Comparison of ENCODE assay signal across 3 cellular contexts in the genomic region with DNA sequence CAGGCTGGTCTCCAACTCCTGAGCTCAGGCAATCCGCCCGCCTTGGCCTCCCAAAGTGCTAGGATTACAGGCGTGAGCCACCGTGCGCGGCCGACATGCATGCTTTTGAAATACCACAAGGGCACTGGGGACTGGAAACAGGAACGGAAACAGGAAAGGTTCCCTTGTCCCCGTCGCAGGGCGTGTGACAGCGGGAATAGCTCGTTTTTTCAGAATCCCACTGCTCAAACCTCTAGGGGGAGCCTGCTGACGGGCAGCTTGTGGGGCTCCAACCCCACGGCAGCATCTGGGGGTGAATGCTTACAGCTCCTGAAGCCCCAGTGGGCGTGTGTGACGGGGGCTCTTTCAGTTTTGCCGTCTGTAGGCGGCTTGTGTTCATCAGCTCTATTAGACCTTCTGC.
TF ChIP-seq lines count a peak whose summit lies in the region.

No MANE protein-coding gene starts in this region.

TF ChIP-seq in GM12891, 5 proteins besides CTCF, POLR2A, EP300 and RAD21 (continued from another document):
- peak; percentile 51 for TF ChIP-seq SPI1 (IDR thresholded peaks at IDR 0.05; ENCODE audit: low read depth, low read length)
TF ChIP-seq in GM12891: peak in this region for 1.

TF ChIP-seq in SK-N-SH treated with all-trans-retinoic acid at 6 μM for 48 hours, 23 proteins besides CTCF, POLR2A, EP300 and RAD21 (continued from another document):
- no peak for TF ChIP-seq CSDC2 (CRISPR knock-in tag; IDR thresholded peaks at IDR 0.05)
- TF ChIP-seq CREB5 (CRISPR knock-in tag; IDR thresholded peaks at IDR 0.05; ENCODE audit: low read depth), result no peak
- TF ChIP-seq ZFP30 (CRISPR knock-in tag; IDR thresholded peaks at IDR 0.05), result no peak
- TF ChIP-seq PATZ1 (CRISPR knock-in tag; IDR thresholded peaks at IDR 0.05; ENCODE audit: borderline replicate concordance), result no peak
- no peak for TF ChIP-seq ESRRG (CRISPR knock-in tag; IDR thresholded peaks at IDR 0.05)
- TF ChIP-seq, protein P1, sequence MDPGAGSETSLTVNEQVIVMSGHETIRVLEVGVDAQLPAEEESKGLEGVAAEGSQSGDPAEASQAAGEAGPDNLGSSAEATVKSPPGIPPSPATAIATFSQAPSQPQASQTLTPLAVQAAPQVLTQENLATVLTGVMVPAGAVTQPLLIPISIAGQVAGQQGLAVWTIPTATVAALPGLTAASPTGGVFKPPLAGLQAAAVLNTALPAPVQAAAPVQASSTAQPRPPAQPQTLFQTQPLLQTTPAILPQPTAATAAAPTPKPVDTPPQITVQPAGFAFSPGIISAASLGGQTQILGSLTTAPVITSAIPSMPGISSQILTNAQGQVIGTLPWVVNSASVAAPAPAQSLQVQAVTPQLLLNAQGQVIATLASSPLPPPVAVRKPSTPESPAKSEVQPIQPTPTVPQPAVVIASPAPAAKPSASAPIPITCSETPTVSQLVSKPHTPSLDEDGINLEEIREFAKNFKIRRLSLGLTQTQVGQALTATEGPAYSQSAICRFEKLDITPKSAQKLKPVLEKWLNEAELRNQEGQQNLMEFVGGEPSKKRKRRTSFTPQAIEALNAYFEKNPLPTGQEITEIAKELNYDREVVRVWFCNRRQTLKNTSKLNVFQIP (CRISPR knock-in tag; IDR thresholded peaks at IDR 0.05; ENCODE audit: borderline replicate concordance, low read depth), result no peak
- TF ChIP-seq PPARA (CRISPR knock-in tag; IDR thresholded peaks at IDR 0.05; ENCODE audit: borderline replicate concordance), result no peak
- no peak for TF ChIP-seq BACH2 (CRISPR knock-in tag; IDR thresholded peaks at IDR 0.05; ENCODE audit: borderline replicate concordance)
- TF ChIP-seq ISL1 (CRISPR knock-in tag; IDR thresholded peaks at IDR 0.05), result no peak
- TF ChIP-seq, protein P2, sequence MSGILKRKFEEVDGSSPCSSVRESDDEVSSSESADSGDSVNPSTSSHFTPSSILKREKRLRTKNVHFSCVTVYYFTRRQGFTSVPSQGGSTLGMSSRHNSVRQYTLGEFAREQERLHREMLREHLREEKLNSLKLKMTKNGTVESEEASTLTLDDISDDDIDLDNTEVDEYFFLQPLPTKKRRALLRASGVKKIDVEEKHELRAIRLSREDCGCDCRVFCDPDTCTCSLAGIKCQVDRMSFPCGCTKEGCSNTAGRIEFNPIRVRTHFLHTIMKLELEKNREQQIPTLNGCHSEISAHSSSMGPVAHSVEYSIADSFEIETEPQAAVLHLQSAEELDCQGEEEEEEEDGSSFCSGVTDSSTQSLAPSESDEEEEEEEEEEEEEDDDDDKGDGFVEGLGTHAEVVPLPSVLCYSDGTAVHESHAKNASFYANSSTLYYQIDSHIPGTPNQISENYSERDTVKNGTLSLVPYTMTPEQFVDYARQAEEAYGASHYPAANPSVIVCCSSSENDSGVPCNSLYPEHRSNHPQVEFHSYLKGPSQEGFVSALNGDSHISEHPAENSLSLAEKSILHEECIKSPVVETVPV (CRISPR knock-in tag; IDR thresholded peaks at IDR 0.05), result no peak
- TF ChIP-seq GLIS3 (CRISPR knock-in tag; IDR thresholded peaks at IDR 0.05), result no peak
- no peak for TF ChIP-seq ZNF565 (CRISPR knock-in tag; conservative IDR thresholded peaks at IDR 0.05; ENCODE audit: low read depth)

TF ChIP-seq in K562, 482 proteins besides CTCF, POLR2A, EP300 and RAD21:
- no peak for TF ChIP-seq MTA1 (IDR thresholded peaks at IDR 0.05; ENCODE audit: borderline replicate concordance)
- TF ChIP-seq, protein P3, sequence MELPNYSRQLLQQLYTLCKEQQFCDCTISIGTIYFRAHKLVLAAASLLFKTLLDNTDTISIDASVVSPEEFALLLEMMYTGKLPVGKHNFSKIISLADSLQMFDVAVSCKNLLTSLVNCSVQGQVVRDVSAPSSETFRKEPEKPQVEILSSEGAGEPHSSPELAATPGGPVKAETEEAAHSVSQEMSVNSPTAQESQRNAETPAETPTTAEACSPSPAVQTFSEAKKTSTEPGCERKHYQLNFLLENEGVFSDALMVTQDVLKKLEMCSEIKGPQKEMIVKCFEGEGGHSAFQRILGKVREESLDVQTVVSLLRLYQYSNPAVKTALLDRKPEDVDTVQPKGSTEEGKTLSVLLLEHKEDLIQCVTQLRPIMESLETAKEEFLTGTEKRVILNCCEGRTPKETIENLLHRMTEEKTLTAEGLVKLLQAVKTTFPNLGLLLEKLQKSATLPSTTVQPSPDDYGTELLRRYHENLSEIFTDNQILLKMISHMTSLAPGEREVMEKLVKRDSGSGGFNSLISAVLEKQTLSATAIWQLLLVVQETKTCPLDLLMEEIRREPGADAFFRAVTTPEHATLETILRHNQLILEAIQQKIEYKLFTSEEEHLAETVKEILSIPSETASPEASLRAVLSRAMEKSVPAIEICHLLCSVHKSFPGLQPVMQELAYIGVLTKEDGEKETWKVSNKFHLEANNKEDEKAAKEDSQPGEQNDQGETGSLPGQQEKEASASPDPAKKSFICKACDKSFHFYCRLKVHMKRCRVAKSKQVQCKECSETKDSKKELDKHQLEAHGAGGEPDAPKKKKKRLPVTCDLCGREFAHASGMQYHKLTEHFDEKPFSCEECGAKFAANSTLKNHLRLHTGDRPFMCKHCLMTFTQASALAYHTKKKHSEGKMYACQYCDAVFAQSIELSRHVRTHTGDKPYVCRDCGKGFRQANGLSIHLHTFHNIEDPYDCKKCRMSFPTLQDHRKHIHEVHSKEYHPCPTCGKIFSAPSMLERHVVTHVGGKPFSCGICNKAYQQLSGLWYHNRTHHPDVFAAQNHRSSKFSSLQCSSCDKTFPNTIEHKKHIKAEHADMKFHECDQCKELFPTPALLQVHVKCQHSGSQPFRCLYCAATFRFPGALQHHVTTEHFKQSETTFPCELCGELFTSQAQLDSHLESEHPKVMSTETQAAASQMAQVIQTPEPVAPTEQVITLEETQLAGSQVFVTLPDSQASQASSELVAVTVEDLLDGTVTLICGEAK (IDR thresholded peaks at IDR 0.05), result peak; percentile 41; the same call in 1 of the 2 replicates
- TF ChIP-seq, protein P3 (CRISPR knock-in tag; IDR thresholded peaks at IDR 0.05), result no peak
- no peak for TF ChIP-seq ATF1 (CRISPR knock-in tag; IDR thresholded peaks at IDR 0.05)
- TF ChIP-seq ATF1 (tag; IDR thresholded peaks at IDR 0.05), result no peak
- TF ChIP-seq PYGO2 (tag; IDR thresholded peaks at IDR 0.05), result no peak
- no peak for TF ChIP-seq SAP30 (IDR thresholded peaks at IDR 0.05; ENCODE audit: borderline replicate concordance, insufficient read depth, low read depth, low read length, poor library complexity, severe bottlenecking)
- TF ChIP-seq FOXJ3 (CRISPR knock-in tag; IDR thresholded peaks at IDR 0.05), result no peak
- TF ChIP-seq CXXC5 (CRISPR knock-in tag; IDR thresholded peaks at IDR 0.05), result peak; percentile 38
- peak; percentile 28; the same call in 1 of the 2 replicates for TF ChIP-seq ESRRA (IDR thresholded peaks at IDR 0.05; ENCODE audit: borderline replicate concordance, low read depth)
- TF ChIP-seq CREM (IDR thresholded peaks at IDR 0.05; ENCODE audit: low read depth), result peak; percentile 57
- no peak for TF ChIP-seq HDAC1 (IDR thresholded peaks at IDR 0.05)
- TF ChIP-seq, protein P4, sequence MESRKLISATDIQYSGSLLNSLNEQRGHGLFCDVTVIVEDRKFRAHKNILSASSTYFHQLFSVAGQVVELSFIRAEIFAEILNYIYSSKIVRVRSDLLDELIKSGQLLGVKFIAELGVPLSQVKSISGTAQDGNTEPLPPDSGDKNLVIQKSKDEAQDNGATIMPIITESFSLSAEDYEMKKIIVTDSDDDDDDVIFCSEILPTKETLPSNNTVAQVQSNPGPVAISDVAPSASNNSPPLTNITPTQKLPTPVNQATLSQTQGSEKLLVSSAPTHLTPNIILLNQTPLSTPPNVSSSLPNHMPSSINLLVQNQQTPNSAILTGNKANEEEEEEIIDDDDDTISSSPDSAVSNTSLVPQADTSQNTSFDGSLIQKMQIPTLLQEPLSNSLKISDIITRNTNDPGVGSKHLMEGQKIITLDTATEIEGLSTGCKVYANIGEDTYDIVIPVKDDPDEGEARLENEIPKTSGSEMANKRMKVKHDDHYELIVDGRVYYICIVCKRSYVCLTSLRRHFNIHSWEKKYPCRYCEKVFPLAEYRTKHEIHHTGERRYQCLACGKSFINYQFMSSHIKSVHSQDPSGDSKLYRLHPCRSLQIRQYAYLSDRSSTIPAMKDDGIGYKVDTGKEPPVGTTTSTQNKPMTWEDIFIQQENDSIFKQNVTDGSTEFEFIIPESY (CRISPR knock-in tag; IDR thresholded peaks at IDR 0.05), result 0 out of 2 replicates have a peak, but pooled peaks have one; percentile 58
- TF ChIP-seq, protein P5, sequence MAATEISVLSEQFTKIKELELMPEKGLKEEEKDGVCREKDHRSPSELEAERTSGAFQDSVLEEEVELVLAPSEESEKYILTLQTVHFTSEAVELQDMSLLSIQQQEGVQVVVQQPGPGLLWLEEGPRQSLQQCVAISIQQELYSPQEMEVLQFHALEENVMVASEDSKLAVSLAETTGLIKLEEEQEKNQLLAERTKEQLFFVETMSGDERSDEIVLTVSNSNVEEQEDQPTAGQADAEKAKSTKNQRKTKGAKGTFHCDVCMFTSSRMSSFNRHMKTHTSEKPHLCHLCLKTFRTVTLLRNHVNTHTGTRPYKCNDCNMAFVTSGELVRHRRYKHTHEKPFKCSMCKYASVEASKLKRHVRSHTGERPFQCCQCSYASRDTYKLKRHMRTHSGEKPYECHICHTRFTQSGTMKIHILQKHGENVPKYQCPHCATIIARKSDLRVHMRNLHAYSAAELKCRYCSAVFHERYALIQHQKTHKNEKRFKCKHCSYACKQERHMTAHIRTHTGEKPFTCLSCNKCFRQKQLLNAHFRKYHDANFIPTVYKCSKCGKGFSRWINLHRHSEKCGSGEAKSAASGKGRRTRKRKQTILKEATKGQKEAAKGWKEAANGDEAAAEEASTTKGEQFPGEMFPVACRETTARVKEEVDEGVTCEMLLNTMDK (IDR thresholded peaks at IDR 0.05; ENCODE audit: borderline replicate concordance, insufficient read depth, low read depth, low read length, poor library complexity, severe bottlenecking), result peak; percentile 85
- no peak for TF ChIP-seq RCOR1 (IDR thresholded peaks at IDR 0.05; ENCODE audit: borderline replicate concordance in 1 of 2, low read depth in 2 of 2, low read length in 2 of 2)
- no peak for TF ChIP-seq NUFIP1 (IDR thresholded peaks at IDR 0.05; ENCODE audit: partially characterized antibody)
- TF ChIP-seq ZNF384 (IDR thresholded peaks at IDR 0.05; ENCODE audit: low read depth, low read length), result 0 out of 2 replicates have a peak, but pooled peaks have one; percentile 18
- TF ChIP-seq GABPA (tag; conservative IDR thresholded peaks at IDR 0.05; ENCODE audit: low read depth), result 0 out of 2 replicates have a peak, but pooled peaks have one; percentile 19
- TF ChIP-seq KLF10 (CRISPR knock-in tag; IDR thresholded peaks at IDR 0.05), result no peak
